8 cellular contexts compared by ENCODE assay signal in the genomic region with DNA sequence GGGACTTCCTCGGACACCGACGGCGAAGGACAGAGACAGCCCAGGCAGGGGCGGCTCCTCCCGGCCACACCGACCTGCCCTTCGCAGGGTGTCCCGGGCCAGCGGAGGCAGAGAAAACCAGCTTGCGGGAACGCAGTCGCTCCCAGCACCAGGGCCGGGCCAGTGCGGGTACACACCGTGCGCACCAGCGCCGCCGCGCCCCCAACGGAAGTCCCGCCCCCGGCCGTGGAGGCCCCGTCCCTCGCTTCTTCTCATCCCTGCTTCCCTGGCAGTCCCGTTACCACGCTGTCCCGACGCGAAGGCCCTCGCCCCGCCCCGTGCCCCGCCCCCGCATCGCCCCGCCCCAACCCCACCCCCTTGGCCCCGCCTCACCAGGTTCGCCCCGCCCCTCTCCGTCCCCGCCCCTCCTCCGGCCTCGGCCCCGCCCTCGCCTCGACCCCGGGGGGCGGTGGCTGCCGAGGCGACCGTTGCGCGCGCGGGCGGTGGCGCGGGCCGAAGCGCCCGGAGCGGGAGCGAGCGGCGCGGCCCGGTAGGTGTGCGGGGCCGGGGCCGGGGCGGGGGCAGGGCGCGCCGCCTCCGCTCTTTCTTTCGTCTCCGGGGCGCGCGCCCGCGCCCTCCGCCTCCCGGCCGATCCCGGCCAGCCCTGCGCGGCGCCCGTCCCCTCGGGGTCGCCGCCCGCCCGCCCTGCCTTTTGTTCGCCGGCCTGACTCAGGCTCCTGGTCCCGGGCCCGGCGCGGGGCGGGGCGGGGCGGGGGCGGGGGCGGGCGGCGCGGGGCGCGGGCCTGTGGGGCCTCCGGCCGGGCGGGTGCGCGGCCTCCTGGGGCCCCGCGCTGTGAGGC. TPM values are rescaled to one million over a fixed set of nuclear protein-coding genes. Genes with fewer than 3 reads are reported as not detected.
DNase-seq lines count a peak whose midpoint lies in the region; ATAC-seq and TF ChIP-seq lines count a peak whose summit lies in the region.

A gene with protein sequence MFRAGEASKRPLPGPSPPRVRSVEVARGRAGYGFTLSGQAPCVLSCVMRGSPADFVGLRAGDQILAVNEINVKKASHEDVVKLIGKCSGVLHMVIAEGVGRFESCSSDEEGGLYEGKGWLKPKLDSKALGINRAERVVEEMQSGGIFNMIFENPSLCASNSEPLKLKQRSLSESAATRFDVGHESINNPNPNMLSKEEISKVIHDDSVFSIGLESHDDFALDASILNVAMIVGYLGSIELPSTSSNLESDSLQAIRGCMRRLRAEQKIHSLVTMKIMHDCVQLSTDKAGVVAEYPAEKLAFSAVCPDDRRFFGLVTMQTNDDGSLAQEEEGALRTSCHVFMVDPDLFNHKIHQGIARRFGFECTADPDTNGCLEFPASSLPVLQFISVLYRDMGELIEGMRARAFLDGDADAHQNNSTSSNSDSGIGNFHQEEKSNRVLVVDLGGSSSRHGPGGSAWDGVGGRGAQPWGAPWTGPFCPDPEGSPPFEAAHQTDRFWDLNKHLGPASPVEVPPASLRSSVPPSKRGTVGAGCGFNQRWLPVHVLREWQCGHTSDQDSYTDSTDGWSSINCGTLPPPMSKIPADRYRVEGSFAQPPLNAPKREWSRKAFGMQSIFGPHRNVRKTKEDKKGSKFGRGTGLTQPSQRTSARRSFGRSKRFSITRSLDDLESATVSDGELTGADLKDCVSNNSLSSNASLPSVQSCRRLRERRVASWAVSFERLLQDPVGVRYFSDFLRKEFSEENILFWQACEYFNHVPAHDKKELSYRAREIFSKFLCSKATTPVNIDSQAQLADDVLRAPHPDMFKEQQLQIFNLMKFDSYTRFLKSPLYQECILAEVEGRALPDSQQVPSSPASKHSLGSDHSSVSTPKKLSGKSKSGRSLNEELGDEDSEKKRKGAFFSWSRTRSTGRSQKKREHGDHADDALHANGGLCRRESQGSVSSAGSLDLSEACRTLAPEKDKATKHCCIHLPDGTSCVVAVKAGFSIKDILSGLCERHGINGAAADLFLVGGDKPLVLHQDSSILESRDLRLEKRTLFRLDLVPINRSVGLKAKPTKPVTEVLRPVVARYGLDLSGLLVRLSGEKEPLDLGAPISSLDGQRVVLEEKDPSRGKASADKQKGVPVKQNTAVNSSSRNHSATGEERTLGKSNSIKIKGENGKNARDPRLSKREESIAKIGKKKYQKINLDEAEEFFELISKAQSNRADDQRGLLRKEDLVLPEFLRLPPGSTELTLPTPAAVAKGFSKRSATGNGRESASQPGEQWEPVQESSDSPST (N-terminal part only) (plus strand): TSS at position 451 of the 839 bp plus-strand sequence. CDS start 23,150 bp downstream, outside the sequence.

- peak within 1 kb of the TSS; percentile 74 for H3K4me3 Mint-ChIP-seq in activated CD4-positive, alpha-beta T cell treated with anti-CD3 and anti-CD28 coated beads, Interleukin-2, amount 10 ng/mL, durations not matched to agents 7 days and 5 days

- H3K4me3 ChIP-seq in coronary artery = peak within 1 kb of the TSS; percentile 92

- peaks cover 54% of the 10 kb centered on the region for H3K27me3 Mint-ChIP-seq in activated CD4-positive, alpha-beta T cell treated with anti-CD3 and anti-CD28 coated beads, Interleukin-2, amount 10 ng/mL, durations not matched to agents 7 days and 5 days

- no peaks in the 10 kb centered on the region for H3K36me3 Mint-ChIP-seq in activated CD4-positive, alpha-beta T cell treated with anti-CD3 and anti-CD28 coated beads, Interleukin-2, amount 10 ng/mL, durations not matched to agents 7 days and 5 days (ENCODE audit: low read depth)

- CTCF ChIA-PET in activated CD4-positive, alpha-beta T cell treated with anti-CD3 and anti-CD28 coated beads, Interleukin-2, amount 10 ng/mL, durations not matched to agents 7 days and 5 days (lab: Charles Lee) = no interaction called here

- peak within 1 kb of the TSS; percentile 96 to 98 for H3K27ac ChIP-seq in coronary artery

- DNase-seq in ACHN (peak; percentile 90), NCI-H460 (ENCODE audit: extremely low read depth, low read depth) (peak; percentile 88), coronary artery (ENCODE audit: low spot score) (peak; percentile 98), left kidney (ENCODE audit: low read depth, low spot score) (peak; percentile 97)
- DNase-seq in activated CD4-positive, alpha-beta T cell treated with anti-CD3 and anti-CD28 coated beads, Interleukin-2, amount 10 ng/mL, durations not matched to agents 7 days and 5 days = peak; percentile 85
- peak; percentile 80 to 88 for DNase-seq in stimulated activated CD4-positive, alpha-beta T cell treated with anti-CD3 and anti-CD28 coated beads, Interleukin-1b, Interleukin-23, amount 100 ng/mL, for 4 hours (ENCODE audit: low read depth in 2 of 2)

- ATAC-seq in GM19025 (IDR thresholded peaks at IDR 0.05; ENCODE audit: low read depth, unreplicated experiment) (peak; percentile 67), HG03354 (IDR thresholded peaks at IDR 0.05; ENCODE audit: poor library complexity, severe bottlenecking, unreplicated experiment) (peak; percentile 78)

- peak within 1 kb of the TSS; percentile 70 for H3K27ac Mint-ChIP-seq in activated CD4-positive, alpha-beta T cell treated with anti-CD3 and anti-CD28 coated beads, Interleukin-2, amount 10 ng/mL, durations not matched to agents 7 days and 5 days

- H3K9me3 Mint-ChIP-seq in activated CD4-positive, alpha-beta T cell treated with anti-CD3 and anti-CD28 coated beads, Interleukin-2, amount 10 ng/mL, durations not matched to agents 7 days and 5 days = no peaks in the 10 kb centered on the region

- H3K4me1 Mint-ChIP-seq in activated CD4-positive, alpha-beta T cell treated with anti-CD3 and anti-CD28 coated beads, Interleukin-2, amount 10 ng/mL, durations not matched to agents 7 days and 5 days = peaks cover 17% of the 10 kb centered on the region

- POLR2A ChIA-PET in activated CD4-positive, alpha-beta T cell treated with anti-CD3 and anti-CD28 coated beads, Interleukin-2, amount 10 ng/mL, durations not matched to agents 7 days and 5 days (lab: Charles Lee) = no interaction called here

- in situ Hi-C loops in ACHN (cut with HindIII; ENCODE audit: low pct_ligation_motif_present, low pct_unique_long_range_greater_than_20kb, low sequenced_read_pairs) = no loop called here

- TF ChIP-seq CTCF in coronary artery (IDR thresholded peaks at IDR 0.05) = no peak

RNA-seq across cellular contexts. Expression of the gene that starts here (rescaled TPM):
- 7.9 and 8.4 TPM in 2 replicates for total RNA-seq in NCI-H460 (2014; rRNA removed; shearing (Covaris generic))
- 10.2 and 11.0 TPM in 2 replicates for polyA plus RNA-seq in NCI-H460 (2014; cell fraction: nucleus; rRNA removed)
- 10 to 100 TPM in 1 of 2 experiments, 1 to 10 TPM in 1; 9.7 to 10.9 TPM for total RNA-seq in activated CD4-positive, alpha-beta T cell treated with anti-CD3 and anti-CD28 coated beads, Interleukin-2, amount 10 ng/mL, durations not matched to agents 7 days and 5 days

Comparison
In these comparisons a context has a peak if more than half of its experiments do, and no peak if none do; other contexts are left out.
1. Peak in every context shown above with its lines: DNase-seq, ATAC-seq, H3K4me3 ChIP-seq and H3K27ac ChIP-seq.